10 cellular contexts compared by ENCODE assay signal in the genomic region with DNA sequence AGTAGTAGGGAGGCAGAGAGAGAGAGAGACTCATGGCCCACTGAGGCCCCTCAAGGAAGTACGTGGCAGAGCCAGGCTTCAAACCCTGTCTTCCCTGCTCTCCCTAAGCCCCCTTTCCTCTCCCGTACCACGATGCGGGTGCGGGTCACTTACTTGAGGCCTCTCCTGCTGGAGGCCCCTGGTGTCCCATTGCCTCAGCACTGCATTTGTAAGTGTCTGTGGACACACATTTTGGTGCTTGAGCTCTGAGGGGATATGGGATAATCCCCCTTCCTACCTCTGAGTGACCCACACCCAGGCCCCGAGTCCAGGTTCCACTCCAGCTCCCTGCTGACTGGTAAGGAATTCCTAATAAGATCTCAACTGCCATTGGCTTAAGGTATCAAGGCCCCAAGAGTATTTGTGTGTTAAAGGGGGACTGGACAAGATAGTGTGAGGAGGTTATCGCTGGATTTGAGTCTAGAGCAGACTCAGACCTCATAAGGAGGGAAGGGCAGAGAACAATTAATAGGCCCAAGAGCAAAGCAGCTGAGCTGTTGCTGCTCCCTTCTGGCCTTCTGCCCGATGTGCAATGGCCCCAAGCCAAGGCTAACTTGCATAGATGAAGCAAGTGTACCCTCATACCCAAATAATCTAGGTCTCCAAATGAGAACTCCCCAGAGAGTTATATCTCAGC.
DNase-seq lines count a peak whose midpoint lies in the region; ATAC-seq and TF ChIP-seq lines count a peak whose summit lies in the region.
"Had no signal": no experiment of that assay in that cellular context is flagged by ENCODE, and none has a peak within 500 bp of the region (broad histone marks: within the 10 kb centered on the region; RNA-seq: fewer than 3 reads in every experiment).

No MANE protein-coding gene starts in this region.

- POLR2A ChIA-PET in activated CD4-positive, alpha-beta T cell treated with anti-CD3 and anti-CD28 coated beads for 36 hours (lab: Charles Lee) = no interaction called here

- no peaks in the 10 kb centered on the region for H3K36me3 Mint-ChIP-seq in progenitor cell of endocrine pancreas (ENCODE audit: insufficient read depth)
- H3K36me3 Mint-ChIP-seq in activated CD4-positive, alpha-beta T cell treated with anti-CD3 and anti-CD28 coated beads for 36 hours (ENCODE audit: low read depth) = peaks cover 34% of the 10 kb centered on the region

- no peak overlapping the region for H3K4me3 Mint-ChIP-seq in progenitor cell of endocrine pancreas (ENCODE audit: low read depth)
- no peak overlapping the region for H3K4me3 Mint-ChIP-seq in activated CD4-positive, alpha-beta T cell treated with anti-CD3 and anti-CD28 coated beads for 36 hours

- H3K4me3 ChIP-seq in MG63 (no peak overlapping the region), heart left ventricle (no peak overlapping the region)
- H3K4me3 ChIP-seq: vagina had no signal

- no peaks in the 10 kb centered on the region for H3K4me1 Mint-ChIP-seq in progenitor cell of endocrine pancreas (ENCODE audit: low read depth)
- H3K4me1 Mint-ChIP-seq in activated CD4-positive, alpha-beta T cell treated with anti-CD3 and anti-CD28 coated beads for 36 hours = no peaks in the 10 kb centered on the region

- peak in 9 of 12 donors; percentile 19 to 55 (median 30) for TF ChIP-seq CTCF in heart left ventricle (IDR thresholded peaks at IDR 0.05)
- TF ChIP-seq CTCF in progenitor cell of endocrine pancreas (IDR thresholded peaks at IDR 0.05; ENCODE audit: unreplicated experiment) = peak; percentile 54

- TF ChIP-seq POLR2A in heart left ventricle (IDR thresholded peaks at IDR 0.05) = no peak

- in situ Hi-C loops in SK-MEL-5 (cut with HindIII; ENCODE audit: low pct_unique_long_range_greater_than_20kb, low sequenced_read_pairs) = no loop called here

- no peak overlapping the region for H3K27ac Mint-ChIP-seq in progenitor cell of endocrine pancreas
- H3K27ac Mint-ChIP-seq in activated CD4-positive, alpha-beta T cell treated with anti-CD3 and anti-CD28 coated beads for 36 hours = no peak overlapping the region

- WGBS in heart left ventricle, 4 donors = 61 to 72% (median 63%) methylated on average over 8 of the region's 8 CpGs

- peak in 3 of 4 donors; percentile 28 to 37 (median 35) for ATAC-seq in heart left ventricle
- ATAC-seq in activated CD4-positive, alpha-beta T cell treated with anti-CD3 and anti-CD28 coated beads for 36 hours = no peak
- ATAC-seq: Panc1 had no signal

- intact Hi-C loops in heart left ventricle (cut with DNase I) = loop anchor here in 5 of 10 donors (5.0 to 10.0 kb wide), 5 partner anchors 61 to 376 kb away; no protein-coding TSS in a partner anchor
- intact Hi-C loops in activated CD4-positive, alpha-beta T cell treated with anti-CD3 and anti-CD28 coated beads for 36 hours (cut with DNase I, micrococcal nuclease) = no loop called here

- peaks cover 0 to 34% (median 7%) of the 10 kb centered on the region in 12 donors for H3K4me1 ChIP-seq in heart left ventricle
- H3K4me1 ChIP-seq: vagina had no signal

- H3K9me3 Mint-ChIP-seq in progenitor cell of endocrine pancreas (ENCODE audit: low read depth) = no peaks in the 10 kb centered on the region
- H3K9me3 Mint-ChIP-seq in activated CD4-positive, alpha-beta T cell treated with anti-CD3 and anti-CD28 coated beads for 36 hours (ENCODE audit: low read depth) = no peaks in the 10 kb centered on the region

- peak overlapping the region in 3 of 12 donors; percentile 7 to 65 (median 28) for H3K27ac ChIP-seq in heart left ventricle
- H3K27ac ChIP-seq: vagina had no signal

- DNase-seq in MG63 (peak; percentile 8), SK-MEL-5 (ENCODE audit: low read depth, low spot score) (peak; percentile 22), heart left ventricle (peak; percentile 49 to 83 (median 68)), progenitor cell of endocrine pancreas (ENCODE audit: low spot score, unreplicated experiment) (no peak), putamen (ENCODE audit: low spot score) (no peak), NCI-H187 (lab: John Stamatoyannopoulos, UW) (no peak)
- no peak for DNase-seq in activated CD4-positive, alpha-beta T cell treated with anti-CD3 and anti-CD28 coated beads for 36 hours
- DNase-seq: stimulated activated CD4-positive, alpha-beta T cell treated with anti-CD3 and anti-CD28 coated beads, Interleukin-4, amount 100 ng/mL, for 24 hours had no signal

- H3K27me3 ChIP-seq in MG63 = no peaks in the 10 kb centered on the region
- H3K27me3 ChIP-seq in heart left ventricle = no peaks in the 10 kb centered on the region
- H3K27me3 ChIP-seq: vagina had no signal

- no peaks in the 10 kb centered on the region for H3K27me3 Mint-ChIP-seq in progenitor cell of endocrine pancreas
- H3K27me3 Mint-ChIP-seq in activated CD4-positive, alpha-beta T cell treated with anti-CD3 and anti-CD28 coated beads for 36 hours = no peaks in the 10 kb centered on the region

- H3K9me3 ChIP-seq in MG63 = no peaks in the 10 kb centered on the region
- H3K9me3 ChIP-seq in heart left ventricle = no peaks in the 10 kb centered on the region
- H3K9me3 ChIP-seq: vagina had no signal

- no peaks in the 10 kb centered on the region for H3K36me3 ChIP-seq in MG63
- H3K36me3 ChIP-seq in heart left ventricle = peaks cover 0 to 33% (median 0%) of the 10 kb centered on the region in 9 donors
- H3K36me3 ChIP-seq: vagina had no signal

- CTCF ChIA-PET in activated CD4-positive, alpha-beta T cell treated with anti-CD3 and anti-CD28 coated beads for 36 hours (lab: Charles Lee) = interaction anchor here (1.3 kb wide), 1 partner anchor 11 kb away, joined by 4 read pairs; no protein-coding TSS in a partner anchor

Comparison
In these comparisons a context has a peak if more than half of its experiments do, and no peak if none do; other contexts are left out.
1. DNase-seq: peak in MG63 (single experiment), SK-MEL-5 (single experiment) and heart left ventricle (5 of 5); none in progenitor cell of endocrine pancreas (single experiment), putamen (single experiment), activated CD4-positive, alpha-beta T cell treated with anti-CD3 and anti-CD28 coated beads for 36 hours (single experiment) and NCI-H187 (0 of 2).